ENCODE assay signal across 1 cellular context in genomic region chr3:141403576-141403975, GRCh38.
TF ChIP-seq lines count a peak whose summit lies in the region.

No MANE protein-coding gene starts in this region.

TF ChIP-seq in HCT116, 20 proteins besides CTCF, POLR2A, EP300 and RAD21 (continued from another document):
- TF ChIP-seq, protein P1, sequence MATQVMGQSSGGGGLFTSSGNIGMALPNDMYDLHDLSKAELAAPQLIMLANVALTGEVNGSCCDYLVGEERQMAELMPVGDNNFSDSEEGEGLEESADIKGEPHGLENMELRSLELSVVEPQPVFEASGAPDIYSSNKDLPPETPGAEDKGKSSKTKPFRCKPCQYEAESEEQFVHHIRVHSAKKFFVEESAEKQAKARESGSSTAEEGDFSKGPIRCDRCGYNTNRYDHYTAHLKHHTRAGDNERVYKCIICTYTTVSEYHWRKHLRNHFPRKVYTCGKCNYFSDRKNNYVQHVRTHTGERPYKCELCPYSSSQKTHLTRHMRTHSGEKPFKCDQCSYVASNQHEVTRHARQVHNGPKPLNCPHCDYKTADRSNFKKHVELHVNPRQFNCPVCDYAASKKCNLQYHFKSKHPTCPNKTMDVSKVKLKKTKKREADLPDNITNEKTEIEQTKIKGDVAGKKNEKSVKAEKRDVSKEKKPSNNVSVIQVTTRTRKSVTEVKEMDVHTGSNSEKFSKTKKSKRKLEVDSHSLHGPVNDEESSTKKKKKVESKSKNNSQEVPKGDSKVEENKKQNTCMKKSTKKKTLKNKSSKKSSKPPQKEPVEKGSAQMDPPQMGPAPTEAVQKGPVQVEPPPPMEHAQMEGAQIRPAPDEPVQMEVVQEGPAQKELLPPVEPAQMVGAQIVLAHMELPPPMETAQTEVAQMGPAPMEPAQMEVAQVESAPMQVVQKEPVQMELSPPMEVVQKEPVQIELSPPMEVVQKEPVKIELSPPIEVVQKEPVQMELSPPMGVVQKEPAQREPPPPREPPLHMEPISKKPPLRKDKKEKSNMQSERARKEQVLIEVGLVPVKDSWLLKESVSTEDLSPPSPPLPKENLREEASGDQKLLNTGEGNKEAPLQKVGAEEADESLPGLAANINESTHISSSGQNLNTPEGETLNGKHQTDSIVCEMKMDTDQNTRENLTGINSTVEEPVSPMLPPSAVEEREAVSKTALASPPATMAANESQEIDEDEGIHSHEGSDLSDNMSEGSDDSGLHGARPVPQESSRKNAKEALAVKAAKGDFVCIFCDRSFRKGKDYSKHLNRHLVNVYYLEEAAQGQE (IDR thresholded peaks at IDR 0.05; ENCODE audit: low read depth): no peak
- TF ChIP-seq ZNF274 (IDR thresholded peaks at IDR 0.05; ENCODE audit: low read depth, low read length) (no peak), EZH2phosphoT487 (IDR thresholded peaks at IDR 0.05; ENCODE audit: borderline replicate concordance) (no peak), ZFX (IDR thresholded peaks at IDR 0.05) (no peak), ELF1 (IDR thresholded peaks at IDR 0.05; ENCODE audit: borderline replicate concordance, low read depth) (no peak), FOSL1 (IDR thresholded peaks at IDR 0.05; ENCODE audit: low read depth) (no peak), JUND (IDR thresholded peaks at IDR 0.05) (no peak), CBX3 (IDR thresholded peaks at IDR 0.05; ENCODE audit: low read depth) (no peak), EGR1 (IDR thresholded peaks at IDR 0.05; ENCODE audit: low read depth) (no peak)
